ENCODE assay signal across 15 cellular contexts in genomic region chr7:4048336-4048735, GRCh38.
DNase-seq lines count a peak whose midpoint lies in the region; ATAC-seq, FAIRE-seq and TF ChIP-seq lines count a peak whose summit lies in the region.
"Had no signal": no experiment of that assay in that cellular context is flagged by ENCODE, and none has a peak within 500 bp of the region (broad histone marks: within the 10 kb centered on the region; RNA-seq: fewer than 3 reads in every experiment).

No MANE protein-coding gene starts in this region.

- CTCF ChIA-PET in activated CD4-positive, alpha-beta T cell treated with anti-CD3 and anti-CD28 coated beads for 36 hours (lab: Charles Lee): interaction anchor here (0.6 to 0.7 kb wide), 2 partner anchors 35 to 102 kb away, joined by 3 to 4 read pairs; no protein-coding TSS in a partner anchor

- H3K27ac Mint-ChIP-seq in T-helper 17 cell (no peak overlapping the region), osteocyte (ENCODE audit: unreplicated experiment) (no peak overlapping the region)
- no peak overlapping the region for H3K27ac Mint-ChIP-seq in activated CD4-positive, alpha-beta T cell treated with anti-CD3 and anti-CD28 coated beads for 36 hours
- H3K27ac Mint-ChIP-seq: B cell; CD8-positive, alpha-beta T cell had no signal

- in situ Hi-C loops in GM13976 (cut with MboI; ENCODE audit: low sequenced_read_pairs, unreplicated experiment): no loop called here
- in situ Hi-C loops in G401 (cut with HindIII; ENCODE audit: low sequenced_read_pairs): no loop called here

- peaks cover 6% of the 10 kb centered on the region for H3K27me3 Mint-ChIP-seq in T-helper 17 cell
- no peaks in the 10 kb centered on the region for H3K27me3 Mint-ChIP-seq in osteocyte (ENCODE audit: unreplicated experiment)
- no peaks in the 10 kb centered on the region for H3K27me3 Mint-ChIP-seq in activated CD4-positive, alpha-beta T cell treated with anti-CD3 and anti-CD28 coated beads for 36 hours
- H3K27me3 Mint-ChIP-seq: B cell had no signal

- POLR2A ChIA-PET in activated CD4-positive, alpha-beta T cell treated with anti-CD3 and anti-CD28 coated beads for 36 hours (lab: Charles Lee): no interaction called here

- no peak overlapping the region for H3K27ac ChIP-seq in kidney (ENCODE audit: low read depth in 2 of 2, low read length in 2 of 2)
- H3K27ac ChIP-seq: BLaER1 treated with 17β-estradiol and CSF1 and Interleukin-3, amounts not matched to agents 10 nM and 100 nM had no signal

- H3K9me3 ChIP-seq in T-helper 17 cell (ENCODE audit: control insufficient read depth, low read length, poor library complexity, severe bottlenecking) (no peaks in the 10 kb centered on the region), kidney (ENCODE audit: control insufficient read depth in 1 of 2, low read length in 2 of 2) (no peaks in the 10 kb centered on the region)
- H3K9me3 ChIP-seq: HAP-1 had no signal

- H3K4me1 Mint-ChIP-seq in T-helper 17 cell (no peaks in the 10 kb centered on the region), osteocyte (ENCODE audit: unreplicated experiment) (peaks cover 3% of the 10 kb centered on the region)
- H3K4me1 Mint-ChIP-seq in activated CD4-positive, alpha-beta T cell treated with anti-CD3 and anti-CD28 coated beads for 36 hours: no peaks in the 10 kb centered on the region

- H3K4me1 ChIP-seq in kidney (ENCODE audit: control insufficient read depth in 1 of 2, insufficient read depth in 1 of 2, low read depth in 1 of 2, low read length in 2 of 2): no peaks in the 10 kb centered on the region
- H3K4me1 ChIP-seq: HAP-1 had no signal

- intact Hi-C loops in kidney (cut with DNase I): no loop called here
- intact Hi-C loops in activated CD4-positive, alpha-beta T cell treated with anti-CD3 and anti-CD28 coated beads for 36 hours (cut with DNase I, micrococcal nuclease): no loop called here

- peaks cover under 1% of the 10 kb centered on the region for H3K9me3 Mint-ChIP-seq in osteocyte (ENCODE audit: unreplicated experiment)
- no peaks in the 10 kb centered on the region for H3K9me3 Mint-ChIP-seq in activated CD4-positive, alpha-beta T cell treated with anti-CD3 and anti-CD28 coated beads for 36 hours (ENCODE audit: low read depth)
- H3K9me3 Mint-ChIP-seq: CD8-positive, alpha-beta T cell had no signal

- DNase-seq in GM13976 (ENCODE audit: low spot score): peak; percentile 12
- no peak for DNase-seq in T-helper 17 cell
- DNase-seq in kidney: peak; percentile 51
- peak; percentile 77 for DNase-seq in osteocyte (ENCODE audit: extremely low spot score, unreplicated experiment)
- DNase-seq in G401 (ENCODE audit: low spot score): no peak
- no peak for DNase-seq in UCSD-AML1 (lab: John Stamatoyannopoulos, UW; ENCODE audit: unreplicated experiment)
- no peak for DNase-seq in activated CD4-positive, alpha-beta T cell treated with anti-CD3 and anti-CD28 coated beads for 36 hours
- DNase-seq: Calu3, DMS79 treated with DMSO at 0.1 percent for 48 hours had no signal

- no peak overlapping the region for H3K4me3 ChIP-seq in kidney (ENCODE audit: low read length in 2 of 2)
- H3K4me3 ChIP-seq: BLaER1 treated with 17β-estradiol and CSF1 and Interleukin-3, amounts not matched to agents 10 nM and 100 nM; GM12878; HAP-1 had no signal

- H3K4me3 Mint-ChIP-seq in T-helper 17 cell (peak overlapping the region; percentile 26), osteocyte (ENCODE audit: unreplicated experiment) (no peak overlapping the region)
- H3K4me3 Mint-ChIP-seq in activated CD4-positive, alpha-beta T cell treated with anti-CD3 and anti-CD28 coated beads for 36 hours: no peak overlapping the region
- H3K4me3 Mint-ChIP-seq: B cell; CD8-positive, alpha-beta T cell had no signal

- FAIRE-seq in kidney (lab: Jason Lieb, UNC): no peak
- FAIRE-seq: GM12878, GM19239 had no signal

- H3K36me3 ChIP-seq in kidney (ENCODE audit: control insufficient read depth in 1 of 2, insufficient read depth in 2 of 2, low read length in 2 of 2): no peaks in the 10 kb centered on the region
- H3K36me3 ChIP-seq: BLaER1 treated with 17β-estradiol and CSF1 and Interleukin-3, amounts not matched to agents 10 nM and 100 nM; HAP-1 had no signal

- no peaks in the 10 kb centered on the region for H3K36me3 Mint-ChIP-seq in T-helper 17 cell (ENCODE audit: low read depth)
- H3K36me3 Mint-ChIP-seq in osteocyte (ENCODE audit: unreplicated experiment): no peaks in the 10 kb centered on the region
- H3K36me3 Mint-ChIP-seq in activated CD4-positive, alpha-beta T cell treated with anti-CD3 and anti-CD28 coated beads for 36 hours (ENCODE audit: low read depth): no peaks in the 10 kb centered on the region
- H3K36me3 Mint-ChIP-seq: CD8-positive, alpha-beta T cell had no signal

- TF ChIP-seq CTCF in GM13976 (IDR thresholded peaks at IDR 0.05; ENCODE audit: borderline replicate concordance, control extremely low read depth, extremely low read depth, insufficient read depth, missing control alignments) (no peak), kidney (IDR thresholded peaks at IDR 0.05; ENCODE audit: borderline replicate concordance, extremely low read depth, insufficient read depth) (no peak), osteocyte (IDR thresholded peaks at IDR 0.05) (no peak)

- no peak for ATAC-seq in T-helper 17 cell
- ATAC-seq in activated CD4-positive, alpha-beta T cell treated with anti-CD3 and anti-CD28 coated beads for 36 hours: no peak
- ATAC-seq: CD8-positive, alpha-beta T cell; GM12878 had no signal

- no peak overlapping the region for H3K9ac ChIP-seq in kidney (ENCODE audit: low read length in 2 of 2)
- H3K9ac ChIP-seq: BLaER1 treated with 17β-estradiol and CSF1 and Interleukin-3, amounts not matched to agents 10 nM and 100 nM had no signal

Comparison
In these comparisons a context has a peak if more than half of its experiments do, and no peak if none do; other contexts are left out.
1. DNase-seq: peak in GM13976 (single experiment), kidney (single experiment) and osteocyte (single experiment); none in T-helper 17 cell (0 of 3), G401 (single experiment), UCSD-AML1 (single experiment) and activated CD4-positive, alpha-beta T cell treated with anti-CD3 and anti-CD28 coated beads for 36 hours (single experiment).